ENCODE assay signal across 4 cellular contexts in genomic region chr13:25954943-25955342, GRCh38.
DNase-seq lines count a peak whose midpoint lies in the region; ATAC-seq and TF ChIP-seq lines count a peak whose summit lies in the region.
"Not testable (repeated sequence)": the region's sequence is repeated elsewhere in the genome, so short reads cannot be mapped to it uniquely, and the experiment has no call there.

No MANE protein-coding gene starts in this region.

- CTCF ChIA-PET in CD8-positive, alpha-beta T cell (lab: Charles Lee) = interaction anchor here (0.6 to 1.3 kb wide), 3 partner anchors 10 to 104 kb away, joined by 3 read pairs; no protein-coding TSS in a partner anchor
- CTCF ChIA-PET in T-cell (lab: Charles Lee) = interaction anchor here in 1 of 2 donors (0.6 kb wide), 1 partner anchor 780 kb away, joined by 4 read pairs; no protein-coding TSS in a partner anchor
- CTCF ChIA-PET in activated naive CD4-positive, alpha-beta T cell treated with anti-CD3 and anti-CD28 coated beads, Interleukin-2, amount 10 ng/mL, durations not matched to agents 7 days and 5 days (lab: Charles Lee) = not testable (repeated sequence)

- POLR2A ChIA-PET in CD8-positive, alpha-beta T cell (lab: Charles Lee) = interaction anchor here (1.4 to 1.6 kb wide), 2 partner anchors 53 to 58 kb away, joined by 3 to 4 read pairs; no protein-coding TSS in a partner anchor
- POLR2A ChIA-PET in T-cell (lab: Charles Lee) = not testable (repeated sequence)

- H3K9me3 Mint-ChIP-seq in CD8-positive, alpha-beta T cell = not testable (repeated sequence)
- H3K9me3 Mint-ChIP-seq in T-cell = peaks cover 0 to 13% (median 4%) of the 10 kb centered on the region in 3 donors
- peaks cover 23% of the 10 kb centered on the region for H3K9me3 Mint-ChIP-seq in activated naive CD4-positive, alpha-beta T cell treated with anti-CD3 and anti-CD28 coated beads, Interleukin-2, amount 10 ng/mL, durations not matched to agents 7 days and 5 days

- intact Hi-C loops in CD8-positive, alpha-beta T cell (cut with DNase I, micrococcal nuclease) = not testable (repeated sequence)

- not testable (repeated sequence) for H3K27me3 ChIP-seq in CD8-positive, alpha-beta T cell (ENCODE audit: insufficient read depth, low read length)

- peaks cover 31% of the 10 kb centered on the region for H3K4me1 Mint-ChIP-seq in CD8-positive, alpha-beta T cell (ENCODE audit: low read depth)
- H3K4me1 Mint-ChIP-seq in T-cell = peaks cover 26 to 40% (median 36%) of the 10 kb centered on the region in 3 donors
- peaks cover 41% of the 10 kb centered on the region for H3K4me1 Mint-ChIP-seq in activated naive CD4-positive, alpha-beta T cell treated with anti-CD3 and anti-CD28 coated beads, Interleukin-2, amount 10 ng/mL, durations not matched to agents 7 days and 5 days

- H3K4me3 ChIP-seq in CD8-positive, alpha-beta T cell (ENCODE audit: low read depth, low read length) = not testable (repeated sequence)

- H3K4me1 ChIP-seq in CD8-positive, alpha-beta T cell (ENCODE audit: insufficient read depth, low read length) = peaks cover 25% of the 10 kb centered on the region

- not testable (repeated sequence) for H3K27ac ChIP-seq in CD8-positive, alpha-beta T cell (ENCODE audit: low read depth, low read length)
- H3K27ac ChIP-seq in KOPT-K1 (ENCODE audit: low read depth, low read length, poor library complexity, severe bottlenecking) = peak overlapping the region; percentile 62

- not testable (repeated sequence) for TF ChIP-seq CTCF in CD8-positive, alpha-beta T cell (IDR thresholded peaks at IDR 0.05)

- H3K27ac Mint-ChIP-seq in CD8-positive, alpha-beta T cell = peak overlapping the region; percentile 41
- H3K27ac Mint-ChIP-seq in T-cell = peak overlapping the region; percentile 27 to 82
- H3K27ac Mint-ChIP-seq in activated naive CD4-positive, alpha-beta T cell treated with anti-CD3 and anti-CD28 coated beads, Interleukin-2, amount 10 ng/mL, durations not matched to agents 7 days and 5 days = peak overlapping the region; percentile 68

- not testable (repeated sequence) for DNase-seq in CD8-positive, alpha-beta T cell; T-cell; activated naive CD4-positive, alpha-beta T cell treated with anti-CD3 and anti-CD28 coated beads, Interleukin-2, amount 10 ng/mL, durations not matched to agents 7 days and 5 days

- not testable (repeated sequence) for ATAC-seq in CD8-positive, alpha-beta T cell; T-cell (replicated peaks in 1 of 4)

- not testable (repeated sequence) for H3K4me3 Mint-ChIP-seq in CD8-positive, alpha-beta T cell; T-cell; activated naive CD4-positive, alpha-beta T cell treated with anti-CD3 and anti-CD28 coated beads, Interleukin-2, amount 10 ng/mL, durations not matched to agents 7 days and 5 days

- not testable (repeated sequence) for H3K27me3 Mint-ChIP-seq in CD8-positive, alpha-beta T cell (ENCODE audit: low read depth); T-cell; activated naive CD4-positive, alpha-beta T cell treated with anti-CD3 and anti-CD28 coated beads, Interleukin-2, amount 10 ng/mL, durations not matched to agents 7 days and 5 days

- H3K36me3 ChIP-seq in CD8-positive, alpha-beta T cell (ENCODE audit: insufficient read depth, low read length); KOPT-K1 (ENCODE audit: insufficient read depth, low read length): not testable (repeated sequence)

- H3K36me3 Mint-ChIP-seq in CD8-positive, alpha-beta T cell; T-cell: not testable (repeated sequence)
- H3K36me3 Mint-ChIP-seq in activated naive CD4-positive, alpha-beta T cell treated with anti-CD3 and anti-CD28 coated beads, Interleukin-2, amount 10 ng/mL, durations not matched to agents 7 days and 5 days = peaks cover 22% of the 10 kb centered on the region

- H3K9me3 ChIP-seq in CD8-positive, alpha-beta T cell (ENCODE audit: low read length); KOPT-K1 (ENCODE audit: insufficient read depth, low read length, poor library complexity, severe bottlenecking): not testable (repeated sequence)
